ENCODE assay signal across 9 cellular contexts in the genomic region with DNA sequence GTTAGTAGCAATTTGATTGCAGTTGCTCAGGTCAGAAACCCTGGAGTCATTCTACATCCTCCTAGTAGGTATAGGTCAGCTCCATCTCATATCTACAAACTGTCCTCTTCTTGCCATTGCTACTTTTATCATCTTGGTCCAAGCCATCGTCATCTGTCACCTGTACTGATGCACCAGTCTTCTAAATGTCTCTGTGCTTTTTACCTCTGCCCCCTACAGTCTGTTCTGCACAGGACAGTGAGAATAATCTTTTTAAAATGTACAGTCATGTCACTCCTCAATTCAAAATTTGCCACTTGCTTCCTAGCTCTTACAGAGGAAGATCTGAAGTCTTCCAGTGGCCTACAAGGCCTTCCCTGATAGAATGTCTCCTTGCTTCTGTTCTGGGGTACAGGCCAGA. TPM values are rescaled to one million over a fixed set of nuclear protein-coding genes. Genes with fewer than 3 reads are reported as not detected.
DNase-seq lines count a peak whose midpoint lies in the region; ATAC-seq, FAIRE-seq and TF ChIP-seq lines count a peak whose summit lies in the region.
"Had no signal": no experiment of that assay in that cellular context is flagged by ENCODE, and none has a peak within 500 bp of the region (broad histone marks: within the 10 kb centered on the region; RNA-seq: fewer than 3 reads in every experiment).

No MANE protein-coding gene starts in this region.

- H3K27me3 Mint-ChIP-seq in CD4-positive, CD25-positive, alpha-beta regulatory T cell: no peaks in the 10 kb centered on the region

- TF ChIP-seq CTCF in bronchial epithelial cell (IDR thresholded peaks at IDR 0.05; ENCODE audit: insufficient read depth, low read length, severe bottlenecking) (peak; percentile 26), spleen (IDR thresholded peaks at IDR 0.05 in 8 of 11, conservative IDR thresholded peaks at IDR 0.05 in 3 of 11) (no peak), testis (IDR thresholded peaks at IDR 0.05) (no peak)

- DNase-seq in CD4-positive, CD25-positive, alpha-beta regulatory T cell: peak in 2 of 3 donors; percentile 17 to 47
- DNase-seq in bronchial epithelial cell (ENCODE audit: low read depth) (no peak), spleen (no peak), cerebellar cortex (ENCODE audit: low spot score) (no peak), dedifferentiated amniotic fluid mesenchymal stem cell (ENCODE audit: extremely low spot score) (no peak), testis (no peak)
- DNase-seq: cerebellar nuclear complex had no signal

- no peaks in the 10 kb centered on the region for H3K27me3 ChIP-seq in CD4-positive, CD25-positive, alpha-beta regulatory T cell (ENCODE audit: control insufficient read depth, insufficient read depth, low read length)
- H3K27me3 ChIP-seq in bronchial epithelial cell (ENCODE audit: control insufficient read depth, insufficient read depth, low read length) (no peaks in the 10 kb centered on the region), spleen (replicated peaks in 1 of 7) (no peaks in the 10 kb centered on the region), testis (no peaks in the 10 kb centered on the region)

- no peaks in the 10 kb centered on the region for H3K9me3 Mint-ChIP-seq in CD4-positive, CD25-positive, alpha-beta regulatory T cell

- H3K27ac Mint-ChIP-seq in CD4-positive, CD25-positive, alpha-beta regulatory T cell: peak overlapping the region in 1 of 3 donors; percentile 7

- TF ChIP-seq POLR2A in spleen (IDR thresholded peaks at IDR 0.05): no peak
- TF ChIP-seq POLR2A in testis (IDR thresholded peaks at IDR 0.05): no peak

- H3K27ac ChIP-seq in CD4-positive, CD25-positive, alpha-beta regulatory T cell (ENCODE audit: insufficient read depth, low read length, poor library complexity, severe bottlenecking): no peak overlapping the region
- H3K27ac ChIP-seq in spleen (no peak overlapping the region), testis (no peak overlapping the region)

- H3K4me3 Mint-ChIP-seq in CD4-positive, CD25-positive, alpha-beta regulatory T cell: no peak overlapping the region

- intact Hi-C loops in spleen (cut with DNase I; ENCODE audit: low total_unique reads) (no loop called here), testis (cut with DNase I; ENCODE audit: low total_unique reads) (no loop called here)

- peak; percentile 59 to 69 for ATAC-seq in CD4-positive, CD25-positive, alpha-beta regulatory T cell (ENCODE audit: low read depth in 2 of 2)
- ATAC-seq in GM19043 (IDR thresholded peaks at IDR 0.05; ENCODE audit: low read depth, unreplicated experiment): peak; percentile 73
- peak; percentile 92 for ATAC-seq in HG03432 (IDR thresholded peaks at IDR 0.05; ENCODE audit: unreplicated experiment)

- H3K4me1 Mint-ChIP-seq in CD4-positive, CD25-positive, alpha-beta regulatory T cell: peaks cover 11 to 60% (median 54%) of the 10 kb centered on the region in 4 donors

- H3K9me3 ChIP-seq in CD4-positive, CD25-positive, alpha-beta regulatory T cell (ENCODE audit: control insufficient read depth in 2 of 2, low read length in 2 of 2): no peaks in the 10 kb centered on the region
- H3K9me3 ChIP-seq in spleen (no peaks in the 10 kb centered on the region), testis (no peaks in the 10 kb centered on the region)

- H3K4me1 ChIP-seq in CD4-positive, CD25-positive, alpha-beta regulatory T cell (ENCODE audit: control insufficient read depth, insufficient read depth, low read length, poor library complexity, severe bottlenecking): peaks cover 2% of the 10 kb centered on the region
- peaks cover under 1 to 14% (median 3%) of the 10 kb centered on the region in 6 donors for H3K4me1 ChIP-seq in spleen
- no peaks in the 10 kb centered on the region for H3K4me1 ChIP-seq in testis

- 79 to 93% (median 84%) methylated on average over 1 of the region's 1 CpG for WGBS in spleen, 5 donors
- 60 to 79% methylated on average over 1 of the region's 1 CpG for WGBS in testis, 2 donors

- peaks cover 52% of the 10 kb centered on the region for H3K36me3 ChIP-seq in CD4-positive, CD25-positive, alpha-beta regulatory T cell (ENCODE audit: control insufficient read depth, insufficient read depth, low read length)
- H3K36me3 ChIP-seq in bronchial epithelial cell (ENCODE audit: control insufficient read depth, insufficient read depth, low read length) (no peaks in the 10 kb centered on the region), spleen (peaks cover 0 to 75% (median 53%) of the 10 kb centered on the region in 6 donors), testis (ENCODE audit: low read depth, missing control alignments) (no peaks in the 10 kb centered on the region)

- FAIRE-seq in bronchial epithelial cell (lab: Jason Lieb, UNC): no peak

- no peak overlapping the region for H3K4me3 ChIP-seq in CD4-positive, CD25-positive, alpha-beta regulatory T cell (ENCODE audit: low read depth, low read length)
- H3K4me3 ChIP-seq in bronchial epithelial cell (ENCODE audit: low read depth, low read length): no peak overlapping the region
- H3K4me3 ChIP-seq in spleen: no peak overlapping the region
- no peak overlapping the region for H3K4me3 ChIP-seq in testis

- peaks cover 38% of the 10 kb centered on the region for H3K36me3 Mint-ChIP-seq in CD4-positive, CD25-positive, alpha-beta regulatory T cell

RNA-seq across cellular contexts. Expression of a gene that starts 6.8 kb away (rescaled TPM):
- 55.3 TPM for total RNA-seq in CD4-positive, CD25-positive, alpha-beta regulatory T cell
- polyA plus RNA-seq in CD4-positive, CD25-positive, alpha-beta regulatory T cell: 10 to 100 TPM; 46.2 to 64.1 (median 48.4) TPM
- total RNA-seq in bronchial epithelial cell (29.7 and 32.9 TPM in 2 replicates), spleen (10 to 100 TPM; 40.2 to 70.9 (median 59.8) TPM), testis (10 to 100 TPM; 32.1 to 55.0 TPM)
- polyA plus RNA-seq in spleen (10 to 100 TPM in 2 of 3 donors, 1 to 10 TPM in 1; 9.7 to 15.4 (median 14.3) TPM), testis (ENCODE audit: insufficient read depth, low read depth, low replicate concordance) (25.4 TPM)

RNA-seq across cellular contexts. Expression of a gene that starts 52.9 kb away (rescaled TPM):
- total RNA-seq in CD4-positive, CD25-positive, alpha-beta regulatory T cell: 31.2 TPM
- 10 to 100 TPM; 42.8 to 49.6 (median 44.8) TPM for polyA plus RNA-seq in CD4-positive, CD25-positive, alpha-beta regulatory T cell
- 92.8 and 136 TPM in 2 replicates for total RNA-seq in bronchial epithelial cell
- total RNA-seq in spleen: 10 to 100 TPM; 36.9 to 65.2 (median 50.7) TPM
- 10 to 100 TPM; 24.9 to 38.4 (median 29.9) TPM for polyA plus RNA-seq in spleen
- total RNA-seq in testis: 100 to 1,000 TPM; 103 to 117 TPM
- 135 TPM for polyA plus RNA-seq in testis (ENCODE audit: insufficient read depth, low read depth, low replicate concordance)

Comparison
In these comparisons a context has a peak if more than half of its experiments do, and no peak if none do; other contexts are left out.
1. DNase-seq: peak in CD4-positive, CD25-positive, alpha-beta regulatory T cell (2 of 3); none in bronchial epithelial cell (single experiment), spleen (single experiment), cerebellar cortex (single experiment), dedifferentiated amniotic fluid mesenchymal stem cell (single experiment) and testis (single experiment).
2. Peak in every context shown above with its lines, with median percentiles within 50 percentile points of each other: ATAC-seq.